In the genomic region with DNA sequence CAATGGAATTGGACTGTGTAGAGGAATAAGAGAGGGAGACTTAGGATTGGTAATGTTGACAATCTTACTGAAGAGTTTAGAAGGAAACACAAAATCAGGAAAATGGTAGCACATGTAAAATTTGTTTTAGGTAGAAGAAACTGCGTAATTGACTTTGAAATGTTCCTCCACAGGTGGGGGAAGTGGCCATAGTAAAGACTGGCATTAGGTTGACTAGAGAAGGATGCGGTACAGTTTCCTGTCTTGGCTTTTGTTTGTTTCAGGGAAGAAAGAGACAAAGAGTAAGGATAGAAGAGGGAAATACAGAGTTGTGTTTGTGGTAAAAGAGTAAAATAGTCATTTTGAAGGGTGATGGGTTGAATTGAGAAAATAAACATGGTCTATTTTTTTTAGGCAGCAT, we compare ENCODE assay signal across 1 cellular context.
TF ChIP-seq lines count a peak whose summit lies in the region.

No MANE protein-coding gene starts in this region.

TF ChIP-seq in GM23338, 12 proteins besides CTCF, POLR2A, EP300 and RAD21 (continued from another document):
- TF ChIP-seq, protein P1, sequence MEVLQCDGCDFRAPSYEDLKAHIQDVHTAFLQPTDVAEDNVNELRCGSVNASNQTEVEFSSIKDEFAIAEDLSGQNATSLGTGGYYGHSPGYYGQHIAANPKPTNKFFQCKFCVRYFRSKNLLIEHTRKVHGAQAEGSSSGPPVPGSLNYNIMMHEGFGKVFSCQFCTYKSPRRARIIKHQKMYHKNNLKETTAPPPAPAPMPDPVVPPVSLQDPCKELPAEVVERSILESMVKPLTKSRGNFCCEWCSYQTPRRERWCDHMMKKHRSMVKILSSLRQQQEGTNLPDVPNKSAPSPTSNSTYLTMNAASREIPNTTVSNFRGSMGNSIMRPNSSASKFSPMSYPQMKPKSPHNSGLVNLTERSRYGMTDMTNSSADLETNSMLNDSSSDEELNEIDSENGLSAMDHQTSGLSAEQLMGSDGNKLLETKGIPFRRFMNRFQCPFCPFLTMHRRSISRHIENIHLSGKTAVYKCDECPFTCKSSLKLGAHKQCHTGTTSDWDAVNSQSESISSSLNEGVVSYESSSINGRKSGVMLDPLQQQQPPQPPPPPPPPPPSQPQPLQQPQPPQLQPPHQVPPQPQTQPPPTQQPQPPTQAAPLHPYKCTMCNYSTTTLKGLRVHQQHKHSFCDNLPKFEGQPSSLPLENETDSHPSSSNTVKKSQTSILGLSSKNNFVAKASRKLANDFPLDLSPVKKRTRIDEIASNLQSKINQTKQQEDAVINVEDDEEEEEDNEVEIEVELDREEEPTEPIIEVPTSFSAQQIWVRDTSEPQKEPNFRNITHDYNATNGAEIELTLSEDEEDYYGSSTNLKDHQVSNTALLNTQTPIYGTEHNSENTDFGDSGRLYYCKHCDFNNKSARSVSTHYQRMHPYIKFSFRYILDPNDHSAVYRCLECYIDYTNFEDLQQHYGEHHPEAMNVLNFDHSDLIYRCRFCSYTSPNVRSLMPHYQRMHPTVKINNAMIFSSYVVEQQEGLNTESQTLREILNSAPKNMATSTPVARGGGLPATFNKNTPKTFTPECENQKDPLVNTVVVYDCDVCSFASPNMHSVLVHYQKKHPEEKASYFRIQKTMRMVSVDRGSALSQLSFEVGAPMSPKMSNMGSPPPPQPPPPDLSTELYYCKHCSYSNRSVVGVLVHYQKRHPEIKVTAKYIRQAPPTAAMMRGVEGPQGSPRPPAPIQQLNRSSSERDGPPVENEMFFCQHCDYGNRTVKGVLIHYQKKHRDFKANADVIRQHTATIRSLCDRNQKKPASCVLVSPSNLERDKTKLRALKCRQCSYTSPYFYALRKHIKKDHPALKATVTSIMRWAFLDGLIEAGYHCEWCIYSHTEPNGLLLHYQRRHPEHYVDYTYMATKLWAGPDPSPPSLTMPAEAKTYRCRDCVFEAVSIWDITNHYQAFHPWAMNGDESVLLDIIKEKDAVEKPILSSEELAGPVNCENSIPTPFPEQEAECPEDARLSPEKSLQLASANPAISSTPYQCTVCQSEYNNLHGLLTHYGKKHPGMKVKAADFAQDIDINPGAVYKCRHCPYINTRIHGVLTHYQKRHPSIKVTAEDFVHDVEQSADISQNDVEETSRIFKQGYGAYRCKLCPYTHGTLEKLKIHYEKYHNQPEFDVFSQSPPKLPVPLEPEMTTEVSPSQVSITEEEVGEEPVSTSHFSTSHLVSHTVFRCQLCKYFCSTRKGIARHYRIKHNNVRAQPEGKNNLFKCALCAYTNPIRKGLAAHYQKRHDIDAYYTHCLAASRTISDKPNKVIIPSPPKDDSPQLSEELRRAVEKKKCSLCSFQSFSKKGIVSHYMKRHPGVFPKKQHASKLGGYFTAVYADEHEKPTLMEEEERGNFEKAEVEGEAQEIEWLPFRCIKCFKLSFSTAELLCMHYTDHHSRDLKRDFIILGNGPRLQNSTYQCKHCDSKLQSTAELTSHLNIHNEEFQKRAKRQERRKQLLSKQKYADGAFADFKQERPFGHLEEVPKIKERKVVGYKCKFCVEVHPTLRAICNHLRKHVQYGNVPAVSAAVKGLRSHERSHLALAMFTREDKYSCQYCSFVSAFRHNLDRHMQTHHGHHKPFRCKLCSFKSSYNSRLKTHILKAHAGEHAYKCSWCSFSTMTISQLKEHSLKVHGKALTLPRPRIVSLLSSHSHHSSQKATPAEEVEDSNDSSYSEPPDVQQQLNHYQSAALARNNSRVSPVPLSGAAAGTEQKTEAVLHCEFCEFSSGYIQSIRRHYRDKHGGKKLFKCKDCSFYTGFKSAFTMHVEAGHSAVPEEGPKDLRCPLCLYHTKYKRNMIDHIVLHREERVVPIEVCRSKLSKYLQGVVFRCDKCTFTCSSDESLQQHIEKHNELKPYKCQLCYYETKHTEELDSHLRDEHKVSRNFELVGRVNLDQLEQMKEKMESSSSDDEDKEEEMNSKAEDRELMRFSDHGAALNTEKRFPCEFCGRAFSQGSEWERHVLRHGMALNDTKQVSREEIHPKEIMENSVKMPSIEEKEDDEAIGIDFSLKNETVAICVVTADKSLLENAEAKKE (CRISPR knock-in tag; IDR thresholded peaks at IDR 0.05): peak; percentile 19; the same call in 1 of the 2 replicates
- TF ChIP-seq ZNF114 (CRISPR knock-in tag; IDR thresholded peaks at IDR 0.05) (no peak), NANOG (IDR thresholded peaks at IDR 0.05; ENCODE audit: borderline replicate concordance) (peak; percentile 74)
